ENCODE assay signal across 22 cellular contexts in the genomic region with DNA sequence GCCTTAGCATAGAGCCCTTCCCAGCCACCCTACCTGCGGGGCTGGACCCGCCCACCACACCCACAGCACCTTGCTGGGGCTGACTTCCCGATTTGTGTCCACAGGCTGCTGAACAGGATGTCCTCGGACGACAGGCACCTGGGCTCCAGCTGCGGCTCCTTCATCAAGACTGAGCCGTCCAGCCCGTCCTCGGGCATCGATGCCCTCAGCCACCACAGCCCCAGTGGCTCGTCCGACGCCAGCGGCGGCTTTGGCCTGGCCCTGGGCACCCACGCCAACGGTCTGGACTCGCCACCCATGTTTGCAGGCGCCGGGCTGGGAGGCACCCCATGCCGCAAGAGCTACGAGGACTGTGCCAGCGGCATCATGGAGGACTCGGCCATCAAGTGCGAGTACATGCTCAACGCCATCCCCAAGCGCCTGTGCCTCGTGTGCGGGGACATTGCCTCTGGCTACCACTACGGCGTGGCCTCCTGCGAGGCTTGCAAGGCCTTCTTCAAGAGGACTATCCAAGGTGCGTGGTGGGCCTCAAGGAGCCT.
"Had no signal": no experiment of that assay in that cellular context is flagged by ENCODE, and none has a peak within 500 bp of the region (broad histone marks: within the 10 kb centered on the region; RNA-seq: fewer than 3 reads in every experiment).

No MANE protein-coding gene starts in this region.

- FAIRE-seq: colon, endothelial cell of umbilical vein, frontal cortex, islet of Langerhans, keratinocyte had no signal

- H3K36me3 ChIP-seq: esophagus muscularis mucosa, gastroesophageal sphincter, heart right ventricle, left lung, lower lobe of right lung had no signal

- ATAC-seq: foreskin keratinocyte, gastroesophageal sphincter, heart right ventricle, left cardiac atrium, left lung, left ventricle myocardium superior had no signal

- H3K36me3 Mint-ChIP-seq: mesothelial cell of epicardium had no signal

- H3K4me3 Mint-ChIP-seq: mesothelial cell of epicardium had no signal

- H3K9me3 ChIP-seq: esophagus muscularis mucosa, gastroesophageal sphincter, heart right ventricle, left lung, lower lobe of right lung had no signal

- H3K27me3 ChIP-seq: dorsolateral prefrontal cortex, esophagus muscularis mucosa, gastroesophageal sphincter, heart right ventricle, left lung had no signal

- H3K4me1 ChIP-seq: esophagus muscularis mucosa, foreskin keratinocyte, gastroesophageal sphincter, heart right ventricle, left lung, lower lobe of right lung had no signal

- H3K27ac ChIP-seq: coronary artery, dorsolateral prefrontal cortex, esophagus muscularis mucosa, foreskin keratinocyte, gastroesophageal sphincter, heart right ventricle, left lung, lower lobe of right lung had no signal

- H3K9me3 Mint-ChIP-seq: mesothelial cell of epicardium had no signal

- DNase-seq: dermis blood vessel endothelial cell; dorsolateral prefrontal cortex; effector CD4-positive, alpha-beta T cell; effector memory CD4-positive, alpha-beta T cell; foreskin keratinocyte; head of caudate nucleus; heart right ventricle; hippocampal formation; left cardiac atrium; left ventricle myocardium superior; lower lobe of right lung; mesenchymal stem cell had no signal

- H3K27ac Mint-ChIP-seq: mesothelial cell of epicardium had no signal

- H3K4me3 ChIP-seq: coronary artery, dorsolateral prefrontal cortex, esophagus muscularis mucosa, gastroesophageal sphincter, heart right ventricle, left lung, lower lobe of right lung had no signal
